Comparison of ENCODE assay signal across 10 cellular contexts in genomic region chr1:223621312-223621734, GRCh38. TPM values are rescaled to one million over a fixed set of nuclear protein-coding genes. Genes with fewer than 3 reads are reported as not detected.
DNase-seq lines count a peak whose midpoint lies in the region; ATAC-seq and TF ChIP-seq lines count a peak whose summit lies in the region.
"Had no signal": no experiment of that assay in that cellular context is flagged by ENCODE, and none has a peak within 500 bp of the region (broad histone marks: within the 10 kb centered on the region; RNA-seq: fewer than 3 reads in every experiment).

No MANE protein-coding gene starts in this region.

- no peaks in the 10 kb centered on the region for H3K9me3 Mint-ChIP-seq in CD8-positive, alpha-beta memory T cell

- H3K27me3 ChIP-seq in CD8-positive, alpha-beta memory T cell (ENCODE audit: insufficient read depth, low read length, poor library complexity, severe bottlenecking): no peaks in the 10 kb centered on the region

- peak; percentile 67 for ATAC-seq in GM18505 (IDR thresholded peaks at IDR 0.05; ENCODE audit: unreplicated experiment)
- peak; percentile 90 for ATAC-seq in GM21390 (IDR thresholded peaks at IDR 0.05; ENCODE audit: unreplicated experiment)
- peak; percentile 67 for ATAC-seq in HG03196 (IDR thresholded peaks at IDR 0.05; ENCODE audit: unreplicated experiment)
- ATAC-seq in left lobe of liver: peak; percentile 81

- no peaks in the 10 kb centered on the region for H3K36me3 ChIP-seq in CD8-positive, alpha-beta memory T cell (ENCODE audit: insufficient read depth, low read length)

- no peak overlapping the region for H3K27ac ChIP-seq in CD8-positive, alpha-beta memory T cell (ENCODE audit: low read depth, low read length)

- no peak overlapping the region for H3K27ac Mint-ChIP-seq in CD8-positive, alpha-beta memory T cell

- H3K27me3 Mint-ChIP-seq in CD8-positive, alpha-beta memory T cell: peaks cover 0 to 7% of the 10 kb centered on the region in 2 donors

- DNase-seq in left lobe of liver (ENCODE audit: low spot score): peak; percentile 86
- no peak for DNase-seq in NCI-H1417 treated with DMSO at 0.1 percent for 48 hours (lab: John Stamatoyannopoulos, UW)
- DNase-seq in CD8-positive, alpha-beta memory T cell: no peak
- no peak for DNase-seq in erythroblast (lab: John Stamatoyannopoulos, UW)
- no peak for DNase-seq in NCI-H226
- DNase-seq: DMS79 treated with DMSO at 0.1 percent for 48 hours had no signal

- no peaks in the 10 kb centered on the region for H3K4me1 Mint-ChIP-seq in CD8-positive, alpha-beta memory T cell

- H3K9me3 ChIP-seq in CD8-positive, alpha-beta memory T cell (ENCODE audit: low read length): no peaks in the 10 kb centered on the region

- CTCF ChIA-PET in CD8-positive, alpha-beta memory T cell (lab: Charles Lee): no interaction called here

- H3K4me3 Mint-ChIP-seq in CD8-positive, alpha-beta memory T cell: no peak overlapping the region

- H3K4me1 ChIP-seq in CD8-positive, alpha-beta memory T cell (ENCODE audit: insufficient read depth, low read length): no peaks in the 10 kb centered on the region

- no peak overlapping the region for H3K4me3 ChIP-seq in CD8-positive, alpha-beta memory T cell (ENCODE audit: low read length)

- POLR2A ChIA-PET in CD8-positive, alpha-beta memory T cell (lab: Charles Lee): no interaction called here

- H3K36me3 Mint-ChIP-seq in CD8-positive, alpha-beta memory T cell: no peaks in the 10 kb centered on the region

- TF ChIP-seq POLR2A in GM18505 (IDR thresholded peaks at IDR 0.05; ENCODE audit: borderline replicate concordance, extremely low read depth, insufficient read depth, insufficient read length) (no peak), erythroblast (IDR thresholded peaks at IDR 0.05; ENCODE audit: low read length) (no peak)

RNA-seq across cellular contexts. Expression of gene CAPN8, which starts 44.2 kb away (rescaled TPM):
- total RNA-seq in left lobe of liver: 0.33 TPM
- not detected for total RNA-seq in CD8-positive, alpha-beta memory T cell
- polyA plus RNA-seq in CD8-positive, alpha-beta memory T cell: not detected
- total RNA-seq: kidney epithelial cell had no signal
